Comparison of ENCODE assay signal across 8 cellular contexts in the genomic region with DNA sequence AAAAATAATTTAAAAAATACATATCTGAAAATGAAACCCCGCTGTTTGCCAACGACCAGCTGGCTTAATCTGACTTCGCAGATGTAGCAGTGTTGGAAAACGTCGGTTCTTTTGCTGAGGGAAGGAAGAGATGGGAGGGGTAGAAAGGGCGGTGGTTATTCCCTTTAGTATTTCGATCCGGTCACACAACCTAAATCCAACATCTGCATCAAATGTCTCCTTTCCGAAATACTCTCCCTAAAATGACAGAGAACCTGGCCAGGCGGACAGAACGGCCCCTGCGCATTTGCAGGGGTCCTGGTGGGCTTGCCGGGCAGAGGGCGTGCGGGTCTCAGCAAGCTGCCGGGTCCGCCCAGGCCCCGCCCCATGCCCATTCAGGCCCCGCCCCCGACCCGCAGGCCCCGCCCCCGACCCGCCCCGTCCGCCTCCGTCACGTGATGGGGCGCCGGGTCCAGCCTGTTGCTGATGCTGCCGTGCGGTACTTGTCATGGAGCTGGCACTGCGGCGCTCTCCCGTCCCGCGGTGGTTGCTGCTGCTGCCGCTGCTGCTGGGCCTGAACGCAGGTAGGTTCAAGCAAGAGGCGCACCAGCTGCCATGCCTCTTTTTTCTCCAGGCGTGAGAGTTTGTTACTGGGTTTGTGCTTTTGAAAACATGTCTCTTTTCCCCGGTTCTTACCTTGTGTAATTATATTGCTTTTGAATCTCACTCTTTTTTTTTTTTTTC. TPM values are rescaled to one million over a fixed set of nuclear protein-coding genes. Genes with fewer than 3 reads are reported as not detected.
DNase-seq lines count a peak whose midpoint lies in the region; ATAC-seq and TF ChIP-seq lines count a peak whose summit lies in the region.

A gene with protein sequence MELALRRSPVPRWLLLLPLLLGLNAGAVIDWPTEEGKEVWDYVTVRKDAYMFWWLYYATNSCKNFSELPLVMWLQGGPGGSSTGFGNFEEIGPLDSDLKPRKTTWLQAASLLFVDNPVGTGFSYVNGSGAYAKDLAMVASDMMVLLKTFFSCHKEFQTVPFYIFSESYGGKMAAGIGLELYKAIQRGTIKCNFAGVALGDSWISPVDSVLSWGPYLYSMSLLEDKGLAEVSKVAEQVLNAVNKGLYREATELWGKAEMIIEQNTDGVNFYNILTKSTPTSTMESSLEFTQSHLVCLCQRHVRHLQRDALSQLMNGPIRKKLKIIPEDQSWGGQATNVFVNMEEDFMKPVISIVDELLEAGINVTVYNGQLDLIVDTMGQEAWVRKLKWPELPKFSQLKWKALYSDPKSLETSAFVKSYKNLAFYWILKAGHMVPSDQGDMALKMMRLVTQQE (plus strand): TSS at position 459 of the 723 bp plus-strand sequence. CDS start 29 bp downstream, at position 488.

- H3K9me3 Mint-ChIP-seq in T-helper 1 cell treated with Interleukin-12 subunit alpha and Interleukin-12 subunit beta and Interleukin-4 antibody, amounts not matched to agents 30 μg/mL and 1 μg/mL, for 36 hours = no peaks in the 10 kb centered on the region

- peak within 1 kb of the TSS; percentile 65 for H3K27ac Mint-ChIP-seq in T-helper 1 cell treated with Interleukin-12 subunit alpha and Interleukin-12 subunit beta and Interleukin-4 antibody, amounts not matched to agents 30 μg/mL and 1 μg/mL, for 36 hours

- peaks cover 15% of the 10 kb centered on the region for H3K4me1 Mint-ChIP-seq in T-helper 1 cell treated with Interleukin-12 subunit alpha and Interleukin-12 subunit beta and Interleukin-4 antibody, amounts not matched to agents 30 μg/mL and 1 μg/mL, for 36 hours (ENCODE audit: low read depth)

- H3K27me3 ChIP-seq in right atrium auricular region = no peaks in the 10 kb centered on the region
- no peaks in the 10 kb centered on the region for H3K27me3 ChIP-seq in uterus

- H3K36me3 Mint-ChIP-seq in T-helper 1 cell treated with Interleukin-12 subunit alpha and Interleukin-12 subunit beta and Interleukin-4 antibody, amounts not matched to agents 30 μg/mL and 1 μg/mL, for 36 hours (ENCODE audit: low read depth) = no peaks in the 10 kb centered on the region

- ATAC-seq in HG02642 (IDR thresholded peaks at IDR 0.05; ENCODE audit: poor library complexity, unreplicated experiment) = peak; percentile 88

- peaks cover 2% of the 10 kb centered on the region for H3K36me3 ChIP-seq in right atrium auricular region
- H3K36me3 ChIP-seq in uterus = no peaks in the 10 kb centered on the region

- TF ChIP-seq POLR2A in uterus (IDR thresholded peaks at IDR 0.05) = peak; percentile 48 to 75

- peak within 1 kb of the TSS; percentile 54 to 63 for H3K4me3 ChIP-seq in right atrium auricular region
- peak within 1 kb of the TSS; percentile 57 to 59 for H3K4me3 ChIP-seq in uterus

- H3K4me3 Mint-ChIP-seq in T-helper 1 cell treated with Interleukin-12 subunit alpha and Interleukin-12 subunit beta and Interleukin-4 antibody, amounts not matched to agents 30 μg/mL and 1 μg/mL, for 36 hours = peak within 1 kb of the TSS; percentile 86

- H3K4me1 ChIP-seq in right atrium auricular region = peaks cover 0 to 16% of the 10 kb centered on the region in 2 donors
- no peaks in the 10 kb centered on the region for H3K4me1 ChIP-seq in uterus

- peaks cover 38% of the 10 kb centered on the region for H3K27me3 Mint-ChIP-seq in T-helper 1 cell treated with Interleukin-12 subunit alpha and Interleukin-12 subunit beta and Interleukin-4 antibody, amounts not matched to agents 30 μg/mL and 1 μg/mL, for 36 hours (ENCODE audit: low read depth)

- intact Hi-C loops in uterus (cut with DNase I; ENCODE audit: low total_unique reads) = no loop called here

- TF ChIP-seq CTCF in GM10248 (IDR thresholded peaks at IDR 0.05; ENCODE audit: control extremely low read depth, extremely low read depth, low read depth, missing control alignments) (no peak), right atrium auricular region (IDR thresholded peaks at IDR 0.05) (no peak), uterus (IDR thresholded peaks at IDR 0.05) (no peak)

- CTCF ChIA-PET in GM10248 (lab: Yijun Ruan, JAX) = interaction anchor here (0.8 to 3.5 kb wide), 5 partner anchors 17 to 158 kb away, joined by 3 to 17 read pairs (median 3); a partner anchor contains a TSS

- no peaks in the 10 kb centered on the region for H3K9me3 ChIP-seq in right atrium auricular region
- H3K9me3 ChIP-seq in uterus = no peaks in the 10 kb centered on the region

- POLR2A ChIA-PET in GM10248 (lab: Yijun Ruan, JAX) = interaction anchor here (0.6 to 1.2 kb wide), 2 partner anchors 28 to 64 kb away, joined by 3 to 4 read pairs; no protein-coding TSS in a partner anchor

- H3K27ac ChIP-seq in right atrium auricular region (peak within 1 kb of the TSS; percentile 61 to 66), uterus (peak within 1 kb of the TSS; percentile 56 to 74)

- DNase-seq in GM10248 (ENCODE audit: extremely low spot score) = peak; percentile 96
- peak; percentile 62 for DNase-seq in NCI-H1417 treated with DMSO at 0.1 percent for 48 hours (lab: John Stamatoyannopoulos, UW)
- DNase-seq in amniotic stem cell (lab: John Stamatoyannopoulos, UW) = peak; percentile 61
- DNase-seq in right atrium auricular region (ENCODE audit: low spot score) = peak; percentile 91
- DNase-seq in putamen (ENCODE audit: low spot score) = peak; percentile 82
- DNase-seq in uterus = peak; percentile 79 to 82

RNA-seq across cellular contexts. Expression of the gene that starts here (rescaled TPM):
- total RNA-seq in right atrium auricular region = 10 to 100 TPM; 42.3 to 54.2 TPM
- 10 to 100 TPM; 37.7 to 58.0 (median 48.2) TPM for total RNA-seq in uterus

Comparison
In these comparisons a context has a peak if more than half of its experiments do, and no peak if none do; other contexts are left out.
1. Peak in every context shown above with its lines: DNase-seq, ATAC-seq, H3K4me3 ChIP-seq and H3K27ac ChIP-seq.